8 cellular contexts compared by ENCODE assay signal in the genomic region with DNA sequence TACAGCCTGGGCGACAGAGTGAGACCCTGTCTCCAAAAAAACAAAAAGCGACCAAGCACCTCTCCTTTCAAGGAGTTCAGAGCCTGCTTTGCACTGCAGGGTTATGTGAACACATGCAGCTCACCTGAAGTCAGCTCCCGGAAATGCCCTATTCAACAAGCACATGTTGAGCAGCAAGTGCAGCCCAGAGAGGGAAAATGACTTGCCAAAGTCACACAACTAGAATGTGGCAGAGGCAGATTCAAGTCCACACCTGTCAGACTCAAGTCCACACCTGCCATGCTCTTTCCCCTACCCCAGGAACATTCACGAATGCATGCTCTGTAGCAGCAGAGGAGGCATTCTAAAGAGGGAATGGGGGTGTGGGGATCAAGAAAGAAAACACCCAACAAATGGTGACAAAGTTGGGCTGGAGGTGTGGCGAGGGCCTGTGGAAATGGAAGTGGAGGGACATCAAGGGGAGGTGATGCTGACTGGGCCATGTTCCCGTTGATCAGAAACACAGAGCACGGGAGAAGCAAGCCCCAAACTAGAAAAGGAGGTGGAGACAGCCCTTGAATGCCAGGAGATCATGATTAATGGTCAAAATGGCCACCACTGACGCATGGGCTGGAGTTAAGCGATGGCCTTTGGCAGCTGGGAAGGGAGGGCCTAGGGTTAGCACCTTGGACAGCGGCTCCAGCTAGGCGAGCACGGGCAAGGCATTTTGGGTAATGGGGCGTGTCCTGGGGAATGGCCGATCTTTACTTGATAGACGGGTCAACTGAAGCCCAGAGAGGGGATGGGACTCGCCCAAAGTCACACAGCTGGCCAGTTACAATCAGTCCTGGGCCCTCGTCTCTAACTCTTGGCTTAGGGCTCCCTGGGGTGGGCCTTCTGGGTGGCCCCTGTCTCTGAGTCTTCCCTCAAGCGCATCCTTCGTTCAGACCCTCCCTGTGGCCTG. TPM values are rescaled to one million over a fixed set of nuclear protein-coding genes. Genes with fewer than 3 reads are reported as not detected.
DNase-seq lines count a peak whose midpoint lies in the region; ATAC-seq lines count a peak whose summit lies in the region.

No MANE protein-coding gene starts in this region.

- H3K4me3 Mint-ChIP-seq in activated T-cell treated with anti-CD3 and anti-CD28 coated beads, Interleukin-2, amount 50 U/mL, for 4 hours = no peak overlapping the region

- H3K4me1 Mint-ChIP-seq in activated T-cell treated with anti-CD3 and anti-CD28 coated beads, Interleukin-2, amount 50 U/mL, for 4 hours (ENCODE audit: low read depth) = peaks cover 13% of the 10 kb centered on the region

- H3K9me3 Mint-ChIP-seq in activated T-cell treated with anti-CD3 and anti-CD28 coated beads, Interleukin-2, amount 50 U/mL, for 4 hours = no peaks in the 10 kb centered on the region

- peak; percentile 58 to 62 for DNase-seq in activated T-cell treated with anti-CD3 and anti-CD28 coated beads, Interleukin-2, amount 50 U/mL, for 48 hours
- DNase-seq in activated T-cell treated with anti-CD3 and anti-CD28 coated beads, Interleukin-2, amount 50 U/mL, for 4 hours = no peak
- DNase-seq in SK-MEL-5 (ENCODE audit: low read depth, low spot score) = peak; percentile 76
- peak; percentile 60 for DNase-seq in fibroblast of peridontal ligament (ENCODE audit: extremely low read depth)
- peak; percentile 73 for DNase-seq in stimulated activated CD8-positive, alpha-beta memory T cell treated with anti-CD3 and anti-CD28 coated beads, Interleukin-4, amount 100 ng/mL, for 48 hours
- DNase-seq in NCI-H2227 treated with DMSO at 0.1 percent for 48 hours (lab: John Stamatoyannopoulos, UW) = no peak
- no peak for DNase-seq in SKM-1 (lab: John Stamatoyannopoulos, UW; ENCODE audit: unreplicated experiment)
- no peak for DNase-seq in G401 (ENCODE audit: low spot score)

- ATAC-seq in activated T-cell treated with anti-CD3 and anti-CD28 coated beads, Interleukin-2, amount 50 U/mL, for 4 hours = no peak

- H3K27me3 Mint-ChIP-seq in activated T-cell treated with anti-CD3 and anti-CD28 coated beads, Interleukin-2, amount 50 U/mL, for 4 hours (ENCODE audit: low read depth) = peaks cover 41% of the 10 kb centered on the region

- H3K36me3 Mint-ChIP-seq in activated T-cell treated with anti-CD3 and anti-CD28 coated beads, Interleukin-2, amount 50 U/mL, for 4 hours (ENCODE audit: insufficient read depth) = no peaks in the 10 kb centered on the region

- in situ Hi-C loops in SK-MEL-5 (cut with HindIII; ENCODE audit: low pct_unique_long_range_greater_than_20kb, low sequenced_read_pairs) (no loop called here), G401 (cut with HindIII; ENCODE audit: low sequenced_read_pairs) (no loop called here)

RNA-seq across cellular contexts. Expression of a gene that starts 21.5 kb away (rescaled TPM):
- total RNA-seq in activated T-cell treated with anti-CD3 and anti-CD28 coated beads, Interleukin-2, amount 50 U/mL, for 4 hours = 1 to 10 TPM in 2 of 3 donors, under 1 TPM in 1; 0.46 to 1.4 (median 1.2) TPM
- total RNA-seq in SK-MEL-5 (2014; rRNA removed; shearing (Covaris generic)) = 0.61 and 0.95 TPM in 2 replicates
- polyA plus RNA-seq in SK-MEL-5 (2015; cell fraction: cytosol; rRNA removed) = 1.9 and 6.7 TPM in 2 replicates
- 0.88 and 1.6 TPM in 2 replicates for polyA plus RNA-seq in SK-MEL-5 (2015; cell fraction: nucleus; rRNA removed)
- 3.7 and 4.8 TPM in 2 replicates for total RNA-seq in G401 (2014; rRNA removed; shearing (Covaris generic))

Comparison
In these comparisons a context has a peak if more than half of its experiments do, and no peak if none do; other contexts are left out.
1. DNase-seq: peak in activated T-cell treated with anti-CD3 and anti-CD28 coated beads, Interleukin-2, amount 50 U/mL, for 48 hours (2 of 2), SK-MEL-5 (single experiment), fibroblast of peridontal ligament (single experiment) and stimulated activated CD8-positive, alpha-beta memory T cell treated with anti-CD3 and anti-CD28 coated beads, Interleukin-4, amount 100 ng/mL, for 48 hours (single experiment); none in activated T-cell treated with anti-CD3 and anti-CD28 coated beads, Interleukin-2, amount 50 U/mL, for 4 hours (single experiment), NCI-H2227 treated with DMSO at 0.1 percent for 48 hours (single experiment), SKM-1 (single experiment) and G401 (single experiment).